Comparison of ENCODE assay signal across 17 cellular contexts in the genomic region with DNA sequence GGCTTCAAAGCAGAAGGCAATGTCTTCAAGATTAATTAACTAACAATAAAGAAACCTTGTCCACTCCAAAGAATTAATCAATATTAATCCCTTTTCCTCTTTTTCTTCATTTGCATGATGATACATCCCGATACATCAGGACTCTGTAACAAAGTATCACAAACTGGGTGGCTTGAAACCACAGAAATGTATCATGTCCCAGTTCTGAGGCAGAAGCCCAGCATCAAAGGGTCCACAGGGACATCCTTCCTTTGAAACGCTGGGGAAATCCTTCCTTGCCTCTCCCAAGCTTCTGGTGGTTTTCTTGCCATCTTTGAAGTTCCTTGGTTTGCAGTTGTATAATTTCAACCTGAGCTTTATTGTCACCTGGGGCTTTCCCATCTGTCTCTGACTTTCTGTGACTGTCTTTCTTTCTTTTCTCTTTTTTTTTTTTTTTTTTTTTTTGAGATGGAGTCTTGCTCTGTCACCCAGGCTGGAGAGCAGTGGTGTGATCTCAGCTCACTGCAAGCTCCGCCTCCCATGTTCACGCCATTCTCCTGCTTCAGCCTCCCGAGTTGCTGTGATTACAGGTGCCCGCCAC.
A peak's percentile ranks its signal among the peaks of the same experiment; 100 is the strongest.
DNase-seq lines count a peak whose midpoint lies in the region; ATAC-seq lines count a peak whose summit lies in the region.
"Had no signal": no experiment of that assay in that cellular context is flagged by ENCODE, and none has a peak within 500 bp of the region (broad histone marks: within the 10 kb centered on the region; RNA-seq: fewer than 3 reads in every experiment).

No MANE protein-coding gene starts in this region.

- H3K9me3 Mint-ChIP-seq in T-helper 1 cell treated with Interleukin-12 subunit alpha and Interleukin-12 subunit beta and Interleukin-4 antibody, amounts not matched to agents 30 μg/mL and 1 μg/mL, for 36 hours: no peaks in the 10 kb centered on the region
- no peaks in the 10 kb centered on the region for H3K9me3 Mint-ChIP-seq in activated naive CD4-positive, alpha-beta T cell treated with anti-CD3 and anti-CD28 coated beads, Interleukin-2, amount 50 U/mL, for 24 hours
- peaks cover 3% of the 10 kb centered on the region for H3K9me3 Mint-ChIP-seq in activated naive CD4-positive, alpha-beta T cell treated with anti-CD3 and anti-CD28 coated beads, Interleukin-2, amount 10 ng/mL, durations not matched to agents 7 days and 5 days
- H3K9me3 Mint-ChIP-seq in activated T-helper 17 cell treated with anti-CD3 and anti-CD28 coated beads, Interleukin-2, amount 50 U/mL, for 72 hours: no peaks in the 10 kb centered on the region
- H3K9me3 Mint-ChIP-seq: H9 had no signal

- H3K36me3 ChIP-seq in BLaER1: no peaks in the 10 kb centered on the region
- H3K36me3 ChIP-seq: BLaER1 treated with 17β-estradiol and CSF1 and Interleukin-3, amounts not matched to agents 10 nM and 100 nM had no signal

- H4K20me1 ChIP-seq in BLaER1: no peaks in the 10 kb centered on the region
- H4K20me1 ChIP-seq: BLaER1 treated with 17β-estradiol and CSF1 and Interleukin-3, amounts not matched to agents 10 nM and 100 nM had no signal

- peaks cover 5% of the 10 kb centered on the region for H3K27me3 Mint-ChIP-seq in T-helper 1 cell treated with Interleukin-12 subunit alpha and Interleukin-12 subunit beta and Interleukin-4 antibody, amounts not matched to agents 30 μg/mL and 1 μg/mL, for 36 hours (ENCODE audit: low read depth)
- no peaks in the 10 kb centered on the region for H3K27me3 Mint-ChIP-seq in activated naive CD4-positive, alpha-beta T cell treated with anti-CD3 and anti-CD28 coated beads, Interleukin-2, amount 50 U/mL, for 24 hours
- peaks cover 3% of the 10 kb centered on the region for H3K27me3 Mint-ChIP-seq in activated naive CD4-positive, alpha-beta T cell treated with anti-CD3 and anti-CD28 coated beads, Interleukin-2, amount 10 ng/mL, durations not matched to agents 7 days and 5 days
- H3K27me3 Mint-ChIP-seq in activated T-helper 17 cell treated with anti-CD3 and anti-CD28 coated beads, Interleukin-2, amount 50 U/mL, for 72 hours: peaks cover 4% of the 10 kb centered on the region

- H3K9me3 ChIP-seq in BLaER1: peaks cover 9% of the 10 kb centered on the region

- CTCF ChIA-PET in activated naive CD4-positive, alpha-beta T cell treated with anti-CD3 and anti-CD28 coated beads, Interleukin-2, amount 10 ng/mL, durations not matched to agents 7 days and 5 days (lab: Charles Lee): no interaction called here

- ATAC-seq in activated T-helper 17 cell treated with anti-CD3 and anti-CD28 coated beads, Interleukin-2, amount 50 U/mL, for 72 hours (replicated peaks): peak; percentile 59
- ATAC-seq: GM12878 had no signal

- peaks cover 10% of the 10 kb centered on the region; the same call in 1 of the 2 replicates for H3K4me1 ChIP-seq in BLaER1

- no peak overlapping the region for H3K4me3 ChIP-seq in BLaER1
- H3K4me3 ChIP-seq: BLaER1 treated with 17β-estradiol and CSF1 and Interleukin-3, amounts not matched to agents 10 nM and 100 nM; GM12878 had no signal

- no peaks in the 10 kb centered on the region for H3K27me3 ChIP-seq in BLaER1
- H3K27me3 ChIP-seq: BLaER1 treated with 17β-estradiol and CSF1 and Interleukin-3, amounts not matched to agents 10 nM and 100 nM had no signal

- H3K27ac Mint-ChIP-seq in T-helper 1 cell treated with Interleukin-12 subunit alpha and Interleukin-12 subunit beta and Interleukin-4 antibody, amounts not matched to agents 30 μg/mL and 1 μg/mL, for 36 hours: peak overlapping the region; percentile 26
- peak overlapping the region; percentile 30 for H3K27ac Mint-ChIP-seq in activated naive CD4-positive, alpha-beta T cell treated with anti-CD3 and anti-CD28 coated beads, Interleukin-2, amount 50 U/mL, for 24 hours
- H3K27ac Mint-ChIP-seq in activated naive CD4-positive, alpha-beta T cell treated with anti-CD3 and anti-CD28 coated beads, Interleukin-2, amount 10 ng/mL, durations not matched to agents 7 days and 5 days: no peak overlapping the region
- H3K27ac Mint-ChIP-seq in activated T-helper 17 cell treated with anti-CD3 and anti-CD28 coated beads, Interleukin-2, amount 50 U/mL, for 72 hours: no peak overlapping the region
- H3K27ac Mint-ChIP-seq: H9 had no signal

- no peak for DNase-seq in T-helper 1 cell
- no peak for DNase-seq in activated naive CD4-positive, alpha-beta T cell treated with anti-CD3 and anti-CD28 coated beads, Interleukin-2, amount 10 ng/mL, durations not matched to agents 7 days and 5 days
- no peak for DNase-seq in globus pallidus (ENCODE audit: low spot score)
- DNase-seq: 8988T; CD8-positive, alpha-beta memory T cell; COR-L47; DMS 273 treated with DMSO at 0.1 percent for 48 hours; DMS53; DND-41; EL; H9 had no signal

- no peak overlapping the region for H3K4me3 Mint-ChIP-seq in T-helper 1 cell treated with Interleukin-12 subunit alpha and Interleukin-12 subunit beta and Interleukin-4 antibody, amounts not matched to agents 30 μg/mL and 1 μg/mL, for 36 hours
- H3K4me3 Mint-ChIP-seq in activated naive CD4-positive, alpha-beta T cell treated with anti-CD3 and anti-CD28 coated beads, Interleukin-2, amount 50 U/mL, for 24 hours: no peak overlapping the region
- no peak overlapping the region for H3K4me3 Mint-ChIP-seq in activated naive CD4-positive, alpha-beta T cell treated with anti-CD3 and anti-CD28 coated beads, Interleukin-2, amount 10 ng/mL, durations not matched to agents 7 days and 5 days
- H3K4me3 Mint-ChIP-seq in activated T-helper 17 cell treated with anti-CD3 and anti-CD28 coated beads, Interleukin-2, amount 50 U/mL, for 72 hours: no peak overlapping the region
- H3K4me3 Mint-ChIP-seq: CD8-positive, alpha-beta memory T cell; H9 had no signal

- peak overlapping the region; percentile 20; the same call in 1 of the 2 replicates for H3K4me2 ChIP-seq in BLaER1

- H3K4me1 Mint-ChIP-seq in T-helper 1 cell treated with Interleukin-12 subunit alpha and Interleukin-12 subunit beta and Interleukin-4 antibody, amounts not matched to agents 30 μg/mL and 1 μg/mL, for 36 hours (ENCODE audit: low read depth): peaks cover 4% of the 10 kb centered on the region
- peaks cover 42% of the 10 kb centered on the region for H3K4me1 Mint-ChIP-seq in activated naive CD4-positive, alpha-beta T cell treated with anti-CD3 and anti-CD28 coated beads, Interleukin-2, amount 50 U/mL, for 24 hours
- peaks cover 12% of the 10 kb centered on the region for H3K4me1 Mint-ChIP-seq in activated naive CD4-positive, alpha-beta T cell treated with anti-CD3 and anti-CD28 coated beads, Interleukin-2, amount 10 ng/mL, durations not matched to agents 7 days and 5 days
- peaks cover 4% of the 10 kb centered on the region for H3K4me1 Mint-ChIP-seq in activated T-helper 17 cell treated with anti-CD3 and anti-CD28 coated beads, Interleukin-2, amount 50 U/mL, for 72 hours

- no peak overlapping the region for H3K9ac ChIP-seq in BLaER1
- H3K9ac ChIP-seq: BLaER1 treated with 17β-estradiol and CSF1 and Interleukin-3, amounts not matched to agents 10 nM and 100 nM had no signal

- no peaks in the 10 kb centered on the region for H3K36me3 Mint-ChIP-seq in T-helper 1 cell treated with Interleukin-12 subunit alpha and Interleukin-12 subunit beta and Interleukin-4 antibody, amounts not matched to agents 30 μg/mL and 1 μg/mL, for 36 hours (ENCODE audit: low read depth)
- peaks cover 6% of the 10 kb centered on the region for H3K36me3 Mint-ChIP-seq in activated naive CD4-positive, alpha-beta T cell treated with anti-CD3 and anti-CD28 coated beads, Interleukin-2, amount 50 U/mL, for 24 hours
- no peaks in the 10 kb centered on the region for H3K36me3 Mint-ChIP-seq in activated naive CD4-positive, alpha-beta T cell treated with anti-CD3 and anti-CD28 coated beads, Interleukin-2, amount 10 ng/mL, durations not matched to agents 7 days and 5 days
- H3K36me3 Mint-ChIP-seq in activated T-helper 17 cell treated with anti-CD3 and anti-CD28 coated beads, Interleukin-2, amount 50 U/mL, for 72 hours (ENCODE audit: low read depth): no peaks in the 10 kb centered on the region

- H3K27ac ChIP-seq in BLaER1: no peak overlapping the region
- H3K27ac ChIP-seq: BLaER1 treated with 17β-estradiol and CSF1 and Interleukin-3, amounts not matched to agents 10 nM and 100 nM had no signal

Comparison
In these comparisons a context has a peak if more than half of its experiments do, and no peak if none do; other contexts are left out.
1. H3K27ac Mint-ChIP-seq: peak in T-helper 1 cell treated with Interleukin-12 subunit alpha and Interleukin-12 subunit beta and Interleukin-4 antibody, amounts not matched to agents 30 μg/mL and 1 μg/mL, for 36 hours (single experiment) and activated naive CD4-positive, alpha-beta T cell treated with anti-CD3 and anti-CD28 coated beads, Interleukin-2, amount 50 U/mL, for 24 hours (single experiment); none in activated naive CD4-positive, alpha-beta T cell treated with anti-CD3 and anti-CD28 coated beads, Interleukin-2, amount 10 ng/mL, durations not matched to agents 7 days and 5 days (single experiment) and activated T-helper 17 cell treated with anti-CD3 and anti-CD28 coated beads, Interleukin-2, amount 50 U/mL, for 72 hours (single experiment).